Comparison of ENCODE assay signal across 1 cellular context in the genomic region with DNA sequence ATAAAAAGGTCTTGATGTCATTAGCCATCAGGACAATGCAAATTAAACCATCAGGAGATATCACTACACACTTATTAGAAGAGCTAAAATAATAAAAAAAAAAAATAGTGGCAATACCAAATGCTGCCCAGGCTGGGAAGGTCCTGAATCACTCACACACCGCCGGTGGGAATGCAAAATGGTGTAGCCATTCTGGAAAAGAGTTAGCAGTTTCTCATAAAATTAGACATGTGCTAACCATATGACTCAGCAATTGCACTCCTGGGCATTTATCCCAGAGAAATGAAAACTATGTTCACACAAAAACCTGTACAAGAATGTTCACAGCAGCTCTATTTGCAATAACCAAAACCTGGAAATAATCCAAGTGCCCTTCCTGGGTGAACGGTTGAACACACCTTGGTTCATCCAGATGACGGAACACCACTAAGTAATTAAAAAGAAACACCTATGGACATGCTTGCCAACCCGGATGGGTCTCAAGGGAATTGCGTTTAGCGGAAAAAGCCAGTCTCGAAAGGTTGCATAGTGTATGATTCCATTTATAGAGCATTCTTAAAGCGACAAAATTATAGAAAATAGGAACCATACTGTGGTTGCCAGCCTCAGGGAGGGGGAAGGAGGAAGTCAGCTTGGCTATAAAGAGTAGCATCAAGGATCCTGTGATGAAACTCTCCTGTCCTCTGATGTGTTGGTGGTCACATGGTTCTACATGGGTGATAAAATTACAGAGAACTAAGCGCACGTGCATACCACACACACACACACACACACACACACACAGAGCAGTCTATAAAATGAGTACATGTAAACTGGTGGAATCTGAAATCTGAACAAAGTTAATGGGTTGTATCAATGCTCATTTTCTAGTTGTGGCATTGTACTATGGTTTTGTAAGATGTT.
TF ChIP-seq lines count a peak whose summit lies in the region.

No MANE protein-coding gene starts in this region.

TF ChIP-seq in GM12878, 131 proteins besides CTCF, POLR2A, EP300 and RAD21 (continued from another document and continues in another):
- TF ChIP-seq E4F1 (IDR thresholded peaks at IDR 0.05; ENCODE audit: borderline replicate concordance, partially characterized antibody): no peak
- TF ChIP-seq DPF2 (IDR thresholded peaks at IDR 0.05): peak; percentile 76
- TF ChIP-seq ZNF592 (IDR thresholded peaks at IDR 0.05): no peak
- TF ChIP-seq BHLHE40 (IDR thresholded peaks at IDR 0.05; ENCODE audit: borderline replicate concordance in 1 of 2, low read depth in 2 of 2, low read length in 1 of 2): peak; percentile 99 to 100
- TF ChIP-seq MTA2 (IDR thresholded peaks at IDR 0.05; ENCODE audit: low read depth): peak; percentile 79
- peak; percentile 31; the same call in 1 of the 2 replicates for TF ChIP-seq USF2 (IDR thresholded peaks at IDR 0.05; ENCODE audit: borderline replicate concordance, low read depth, low read length)
- TF ChIP-seq SIX5 (IDR thresholded peaks at IDR 0.05; ENCODE audit: low read depth, low read length, severe bottlenecking): no peak
- TF ChIP-seq, protein P1, sequence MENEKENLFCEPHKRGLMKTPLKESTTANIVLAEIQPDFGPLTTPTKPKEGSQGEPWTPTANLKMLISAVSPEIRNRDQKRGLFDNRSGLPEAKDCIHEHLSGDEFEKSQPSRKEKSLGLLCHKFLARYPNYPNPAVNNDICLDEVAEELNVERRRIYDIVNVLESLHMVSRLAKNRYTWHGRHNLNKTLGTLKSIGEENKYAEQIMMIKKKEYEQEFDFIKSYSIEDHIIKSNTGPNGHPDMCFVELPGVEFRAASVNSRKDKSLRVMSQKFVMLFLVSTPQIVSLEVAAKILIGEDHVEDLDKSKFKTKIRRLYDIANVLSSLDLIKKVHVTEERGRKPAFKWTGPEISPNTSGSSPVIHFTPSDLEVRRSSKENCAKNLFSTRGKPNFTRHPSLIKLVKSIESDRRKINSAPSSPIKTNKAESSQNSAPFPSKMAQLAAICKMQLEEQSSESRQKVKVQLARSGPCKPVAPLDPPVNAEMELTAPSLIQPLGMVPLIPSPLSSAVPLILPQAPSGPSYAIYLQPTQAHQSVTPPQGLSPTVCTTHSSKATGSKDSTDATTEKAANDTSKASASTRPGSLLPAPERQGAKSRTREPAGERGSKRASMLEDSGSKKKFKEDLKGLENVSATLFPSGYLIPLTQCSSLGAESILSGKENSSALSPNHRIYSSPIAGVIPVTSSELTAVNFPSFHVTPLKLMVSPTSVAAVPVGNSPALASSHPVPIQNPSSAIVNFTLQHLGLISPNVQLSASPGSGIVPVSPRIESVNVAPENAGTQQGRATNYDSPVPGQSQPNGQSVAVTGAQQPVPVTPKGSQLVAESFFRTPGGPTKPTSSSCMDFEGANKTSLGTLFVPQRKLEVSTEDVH (IDR thresholded peaks at IDR 0.05; ENCODE audit: low read depth, partially characterized antibody): no peak
- peak; percentile 70; the same call in 1 of the 2 replicates for TF ChIP-seq IRF4 (IDR thresholded peaks at IDR 0.05; ENCODE audit: low read depth, low read length)
- no peak; the same call in 1 of the 2 replicates for TF ChIP-seq MXI1 (IDR thresholded peaks at IDR 0.05; ENCODE audit: low read depth, low read length)
- peak; percentile 80 for TF ChIP-seq ATF2 (IDR thresholded peaks at IDR 0.05; ENCODE audit: low read length)
- TF ChIP-seq ZNF207 (IDR thresholded peaks at IDR 0.05; ENCODE audit: borderline replicate concordance): no peak
- peak; percentile 46; the same call in 1 of the 2 replicates for TF ChIP-seq CREM (IDR thresholded peaks at IDR 0.05; ENCODE audit: low read depth)
- TF ChIP-seq NBN (IDR thresholded peaks at IDR 0.05): peak; percentile 76
- no peak for TF ChIP-seq ZNF274 (IDR thresholded peaks at IDR 0.05; ENCODE audit: insufficient read depth, insufficient read length)
- no peak for TF ChIP-seq REST (IDR thresholded peaks at IDR 0.05; ENCODE audit: low read depth, low read length)
- peak; percentile 13; the same call in 1 of the 2 replicates for TF ChIP-seq JUND (IDR thresholded peaks at IDR 0.05; ENCODE audit: low read depth, low read length)
- peak; percentile 52; the same call in 1 of the 2 replicates for TF ChIP-seq FOXM1 (IDR thresholded peaks at IDR 0.05; ENCODE audit: low read depth, low read length)
- TF ChIP-seq LARP7 (IDR thresholded peaks at IDR 0.05): no peak
- TF ChIP-seq PKNOX1 (IDR thresholded peaks at IDR 0.05): peak; percentile 26; the same call in 1 of the 2 replicates
- TF ChIP-seq ZNF24 (IDR thresholded peaks at IDR 0.05): peak; percentile 15; the same call in 1 of the 2 replicates
- no peak for TF ChIP-seq WRNIP1 (IDR thresholded peaks at IDR 0.05; ENCODE audit: borderline replicate concordance, low read depth, low read length)
- TF ChIP-seq EGR1 (IDR thresholded peaks at IDR 0.05; ENCODE audit: borderline replicate concordance in 1 of 2, low read depth in 2 of 2, low read length in 2 of 2): no peak
- no peak for TF ChIP-seq STAT3 (IDR thresholded peaks at IDR 0.05; ENCODE audit: low read depth, low read length)
- TF ChIP-seq ZBTB11 (CRISPR knock-in tag; IDR thresholded peaks at IDR 0.05): no peak
- no peak for TF ChIP-seq CHD4 (IDR thresholded peaks at IDR 0.05)
- TF ChIP-seq YBX1 (IDR thresholded peaks at IDR 0.05): no peak
- TF ChIP-seq RBBP5 (conservative IDR thresholded peaks at IDR 0.05): no peak
